34 cellular contexts compared by ENCODE assay signal in genomic region chr4:163564221-163564720, GRCh38.
"Had no signal": no experiment of that assay in that cellular context is flagged by ENCODE, and none has a peak within 500 bp of the region (broad histone marks: within the 10 kb centered on the region; RNA-seq: fewer than 3 reads in every experiment).

No MANE protein-coding gene starts in this region.

- ATAC-seq: activated CD8-positive, alpha-beta memory T cell treated with anti-CD3 and anti-CD28 coated beads, Interleukin-2, amount 10 ng/mL, durations not matched to agents 7 days and 5 days; PC-3 had no signal

- H3K4me1 Mint-ChIP-seq: activated CD8-positive, alpha-beta memory T cell treated with anti-CD3 and anti-CD28 coated beads, Interleukin-2, amount 10 ng/mL, durations not matched to agents 7 days and 5 days had no signal

- H3K27me3 Mint-ChIP-seq: activated CD4-positive, alpha-beta memory T cell treated with anti-CD3 and anti-CD28 coated beads, Interleukin-2, amount 10 ng/mL, durations not matched to agents 7 days and 5 days; activated CD8-positive, alpha-beta memory T cell treated with anti-CD3 and anti-CD28 coated beads, Interleukin-2, amount 10 ng/mL, durations not matched to agents 7 days and 5 days; activated naive CD8-positive, alpha-beta T cell treated with anti-CD3 and anti-CD28 coated beads for 36 hours had no signal

- DNase-seq: activated CD4-positive, alpha-beta memory T cell treated with anti-CD3 and anti-CD28 coated beads, Interleukin-2, amount 10 ng/mL, durations not matched to agents 7 days and 5 days; activated CD4-positive, alpha-beta T cell treated with anti-CD3 and anti-CD28 coated beads for 1 hour; activated CD4-positive, alpha-beta T cell treated with anti-CD3 and anti-CD28 coated beads for 48 hours; activated CD4-positive, CD25-positive, alpha-beta regulatory T cell; activated CD8-positive, alpha-beta memory T cell treated with anti-CD3 and anti-CD28 coated beads for 24 hours; activated CD8-positive, alpha-beta memory T cell treated with anti-CD3 and anti-CD28 coated beads, Interleukin-2, amount 10 ng/mL, durations not matched to agents 7 days and 5 days; activated CD8-positive, alpha-beta memory T cell treated with anti-CD3 and anti-CD28 coated beads, Interleukin-2, amount 50 U/mL, for 48 hours; activated effector memory CD4-positive, alpha-beta T cell treated with Interleukin-2 at 50 U/mL for 16 hours; activated naive CD4-positive, alpha-beta T cell treated with anti-CD3 and anti-CD28 coated beads, Interleukin-2, amount 50 U/mL, for 16 hours; activated naive CD8-positive, alpha-beta T cell treated with anti-CD3 and anti-CD28 coated beads for 36 hours; activated T-cell treated with anti-CD3 and anti-CD28 coated beads, Interleukin-2, amount 50 U/mL, for 48 hours; amniotic stem cell; aorta; brain microvascular endothelial cell; central memory CD4-positive, alpha-beta T cell; NCI-H1048; NCI-H1105 treated with DMSO at 0.1 percent for 48 hours; NCI-H1436 treated with DMSO at 0.1 percent for 48 hours; NCI-H1694 treated with DMSO at 0.1 percent for 48 hours; NCI-H2029; NCI-H2107; NCI-H2171; NCI-H510A; NCI-H526; NCI-H748 treated with DMSO at 0.1 percent for 48 hours; NK-92 treated with Interleukin-12 subunit alpha and Interleukin-12 subunit beta, amount 100 ng/mL, for 24 hours; PC-3; Peyer's patch; RPMI8226; SHP77 treated with DMSO at 0.1 percent for 48 hours; SK-N-SH had no signal

- H3K9me3 ChIP-seq: Peyer's patch, SJSA1, SK-N-SH had no signal

- H3K4me3 Mint-ChIP-seq: activated CD4-positive, alpha-beta memory T cell treated with anti-CD3 and anti-CD28 coated beads, Interleukin-2, amount 10 ng/mL, durations not matched to agents 7 days and 5 days; activated CD8-positive, alpha-beta memory T cell treated with anti-CD3 and anti-CD28 coated beads, Interleukin-2, amount 10 ng/mL, durations not matched to agents 7 days and 5 days; activated naive CD8-positive, alpha-beta T cell treated with anti-CD3 and anti-CD28 coated beads for 36 hours; T-helper 1 cell treated with Interleukin-12 subunit alpha and Interleukin-12 subunit beta and Interleukin-4 antibody, amounts not matched to agents 30 μg/mL and 1 μg/mL, for 36 hours; T-helper 2 cell treated with Interferon-gamma antibody and Interleukin-4, amounts not matched to agents 5 μg/mL and 100 μg/mL, for 36 hours had no signal

- H3K27ac ChIP-seq: brain microvascular endothelial cell, Peyer's patch, SJSA1 had no signal

- H3K4me1 ChIP-seq: Peyer's patch, SJSA1 had no signal

- H3K27me3 ChIP-seq: brain microvascular endothelial cell, Peyer's patch, SJSA1 had no signal

- H3K9ac ChIP-seq: SK-N-SH had no signal

- H3K27ac Mint-ChIP-seq: activated CD4-positive, alpha-beta memory T cell treated with anti-CD3 and anti-CD28 coated beads, Interleukin-2, amount 10 ng/mL, durations not matched to agents 7 days and 5 days; activated CD8-positive, alpha-beta memory T cell treated with anti-CD3 and anti-CD28 coated beads, Interleukin-2, amount 10 ng/mL, durations not matched to agents 7 days and 5 days; activated naive CD8-positive, alpha-beta T cell treated with anti-CD3 and anti-CD28 coated beads for 36 hours; T-helper 1 cell treated with Interleukin-12 subunit alpha and Interleukin-12 subunit beta and Interleukin-4 antibody, amounts not matched to agents 30 μg/mL and 1 μg/mL, for 36 hours; T-helper 2 cell treated with Interferon-gamma antibody and Interleukin-4, amounts not matched to agents 5 μg/mL and 100 μg/mL, for 36 hours had no signal

- H3K9me2 ChIP-seq: SK-N-SH had no signal

- H3K9me3 Mint-ChIP-seq: activated CD4-positive, alpha-beta memory T cell treated with anti-CD3 and anti-CD28 coated beads, Interleukin-2, amount 10 ng/mL, durations not matched to agents 7 days and 5 days; T-helper 1 cell treated with Interleukin-12 subunit alpha and Interleukin-12 subunit beta and Interleukin-4 antibody, amounts not matched to agents 30 μg/mL and 1 μg/mL, for 36 hours; T-helper 2 cell treated with Interferon-gamma antibody and Interleukin-4, amounts not matched to agents 5 μg/mL and 100 μg/mL, for 36 hours had no signal

- H3K4me2 ChIP-seq: SK-N-SH had no signal

- H3K36me3 Mint-ChIP-seq: activated CD8-positive, alpha-beta memory T cell treated with anti-CD3 and anti-CD28 coated beads, Interleukin-2, amount 10 ng/mL, durations not matched to agents 7 days and 5 days had no signal

- H3K36me3 ChIP-seq: brain microvascular endothelial cell, Peyer's patch, SJSA1 had no signal

- H3K4me3 ChIP-seq: Peyer's patch, SJSA1 had no signal
